Comparison of ENCODE assay signal across 1 cellular context in the genomic region with DNA sequence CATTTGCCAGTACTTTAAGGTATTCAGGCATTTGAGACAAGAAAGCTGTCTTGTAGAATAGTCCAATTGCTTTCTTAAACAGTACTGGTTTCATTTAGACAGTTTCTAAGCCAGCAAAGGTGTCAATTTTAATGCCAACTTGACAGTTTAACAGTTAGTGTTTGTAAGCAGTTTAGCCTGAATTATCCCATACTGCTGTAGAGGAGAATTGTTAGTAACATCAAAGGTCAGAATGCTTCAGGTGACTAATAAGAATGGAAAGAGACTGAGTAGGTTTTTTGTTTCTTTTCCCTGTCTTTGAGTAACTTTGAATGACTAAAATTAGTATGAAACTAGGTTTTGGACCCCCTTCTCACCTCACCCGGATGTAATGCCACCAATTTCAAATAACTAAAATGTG.
TF ChIP-seq lines count a peak whose summit lies in the region.

No MANE protein-coding gene starts in this region.

TF ChIP-seq in SK-N-SH treated with all-trans-retinoic acid at 6 μM for 48 hours, 23 proteins besides CTCF, POLR2A, EP300 and RAD21 (continued from another document):
- TF ChIP-seq ZFP30 (CRISPR knock-in tag; IDR thresholded peaks at IDR 0.05), result no peak
- TF ChIP-seq, protein P1, sequence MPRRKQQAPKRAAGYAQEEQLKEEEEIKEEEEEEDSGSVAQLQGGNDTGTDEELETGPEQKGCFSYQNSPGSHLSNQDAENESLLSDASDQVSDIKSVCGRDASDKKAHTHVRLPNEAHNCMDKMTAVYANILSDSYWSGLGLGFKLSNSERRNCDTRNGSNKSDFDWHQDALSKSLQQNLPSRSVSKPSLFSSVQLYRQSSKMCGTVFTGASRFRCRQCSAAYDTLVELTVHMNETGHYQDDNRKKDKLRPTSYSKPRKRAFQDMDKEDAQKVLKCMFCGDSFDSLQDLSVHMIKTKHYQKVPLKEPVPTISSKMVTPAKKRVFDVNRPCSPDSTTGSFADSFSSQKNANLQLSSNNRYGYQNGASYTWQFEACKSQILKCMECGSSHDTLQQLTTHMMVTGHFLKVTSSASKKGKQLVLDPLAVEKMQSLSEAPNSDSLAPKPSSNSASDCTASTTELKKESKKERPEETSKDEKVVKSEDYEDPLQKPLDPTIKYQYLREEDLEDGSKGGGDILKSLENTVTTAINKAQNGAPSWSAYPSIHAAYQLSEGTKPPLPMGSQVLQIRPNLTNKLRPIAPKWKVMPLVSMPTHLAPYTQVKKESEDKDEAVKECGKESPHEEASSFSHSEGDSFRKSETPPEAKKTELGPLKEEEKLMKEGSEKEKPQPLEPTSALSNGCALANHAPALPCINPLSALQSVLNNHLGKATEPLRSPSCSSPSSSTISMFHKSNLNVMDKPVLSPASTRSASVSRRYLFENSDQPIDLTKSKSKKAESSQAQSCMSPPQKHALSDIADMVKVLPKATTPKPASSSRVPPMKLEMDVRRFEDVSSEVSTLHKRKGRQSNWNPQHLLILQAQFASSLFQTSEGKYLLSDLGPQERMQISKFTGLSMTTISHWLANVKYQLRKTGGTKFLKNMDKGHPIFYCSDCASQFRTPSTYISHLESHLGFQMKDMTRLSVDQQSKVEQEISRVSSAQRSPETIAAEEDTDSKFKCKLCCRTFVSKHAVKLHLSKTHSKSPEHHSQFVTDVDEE (CRISPR knock-in tag; IDR thresholded peaks at IDR 0.05), result no peak
